Comparison of ENCODE assay signal across 18 cellular contexts in genomic region chr1:229862017-229862774, GRCh38.
A peak's percentile ranks its signal among the peaks of the same experiment; 100 is the strongest.
DNase-seq lines count a peak whose midpoint lies in the region; ATAC-seq and TF ChIP-seq lines count a peak whose summit lies in the region.
"Had no signal": no experiment of that assay in that cellular context is flagged by ENCODE, and none has a peak within 500 bp of the region (broad histone marks: within the 10 kb centered on the region; RNA-seq: fewer than 3 reads in every experiment).

No MANE protein-coding gene starts in this region.

- H3K9me3 ChIP-seq in mesodermal cell (ENCODE audit: control insufficient read depth, low read length) (no peaks in the 10 kb centered on the region), gastrocnemius medialis (no peaks in the 10 kb centered on the region)

- peak overlapping the region; percentile 57 for H3K27ac ChIP-seq in mesodermal cell (ENCODE audit: low read depth, low read length, severe bottlenecking)
- peak overlapping the region; percentile 86 to 96 (median 93) for H3K27ac ChIP-seq in gastrocnemius medialis
- H3K27ac ChIP-seq: BLaER1 treated with 17β-estradiol and CSF1 and Interleukin-3, amounts not matched to agents 10 nM and 100 nM had no signal

- DNase-seq in HT1080 (ENCODE audit: low read depth): peak; percentile 20
- DNase-seq in choroid plexus epithelial cell (ENCODE audit: low read depth): peak; percentile 13
- no peak for DNase-seq in gastrocnemius medialis
- DNase-seq in KBM-7: no peak
- no peak for DNase-seq in stimulated activated CD4-positive, alpha-beta T cell treated with anti-CD3 and anti-CD28 coated beads, Interleukin-4, amount 100 ng/mL, for 24 hours
- DNase-seq in GM10266 (ENCODE audit: extremely low spot score): no peak
- no peak for DNase-seq in NCI-H1930 (lab: John Stamatoyannopoulos, UW)
- DNase-seq: activated CD8-positive, alpha-beta memory T cell treated with anti-CD3 and anti-CD28 coated beads for 24 hours; activated naive CD4-positive, alpha-beta T cell treated with anti-CD3 and anti-CD28 coated beads, Interleukin-2, amount 10 ng/mL, durations not matched to agents 7 days and 5 days; cerebellar nuclear complex; HCEC 1CT; NCI-H1092; occipital lobe; RPMI8226; stimulated activated CD4-positive, alpha-beta T cell treated with anti-CD3 and anti-CD28 coated beads, Interleukin-2, amount 100 ng/mL, for 48 hours; stimulated activated naive B cell treated with anti-CD40 and anti-IgM and Interleukin-4, amounts not matched to agents 10 μg/mL and 1 μg/mL and 100 μg/mL, for 72 hours had no signal

- in situ Hi-C loops in gastrocnemius medialis (cut with MboI; ENCODE audit: low sequenced_read_pairs in 4 of 4) (no loop called here), KBM-7 (cut with MboI; ENCODE audit: low pct_unique_long_range_greater_than_20kb, low sequenced_read_pairs) (no loop called here)

- TF ChIP-seq POLR2A in gastrocnemius medialis (IDR thresholded peaks at IDR 0.05): no peak

- H3K4me1 ChIP-seq in mesodermal cell (ENCODE audit: control insufficient read depth, insufficient read depth, low read length, poor library complexity, severe bottlenecking): peaks cover 9% of the 10 kb centered on the region
- peaks cover 43% of the 10 kb centered on the region in 2 donors for H3K4me1 ChIP-seq in gastrocnemius medialis

- H3K36me3 ChIP-seq in mesodermal cell (ENCODE audit: control insufficient read depth, insufficient read depth, low read length): no peaks in the 10 kb centered on the region
- no peaks in the 10 kb centered on the region for H3K36me3 ChIP-seq in gastrocnemius medialis
- H3K36me3 ChIP-seq: BLaER1 treated with 17β-estradiol and CSF1 and Interleukin-3, amounts not matched to agents 10 nM and 100 nM had no signal

- intact Hi-C loops in gastrocnemius medialis (cut with DNase I; ENCODE audit: low total_unique reads): loop anchor here (2.0 to 5.0 kb wide), 2 partner anchors 17 to 205 kb away; partner anchors contain the start of gene GALNT2

- WGBS in mesodermal cell (ENCODE audit: insufficient coverage in 2 of 2), 2 experiments: 38 to 65% methylated on average over 6 to 12 of the region's 15 CpGs

- TF ChIP-seq CTCF in choroid plexus epithelial cell (conservative IDR thresholded peaks at IDR 0.05; ENCODE audit: low read depth, low read length) (no peak), gastrocnemius medialis (IDR thresholded peaks at IDR 0.05 in 4 of 5, conservative IDR thresholded peaks at IDR 0.05 in 1 of 5) (no peak), GM10266 (IDR thresholded peaks at IDR 0.05; ENCODE audit: control insufficient read depth, insufficient read depth, low read depth, missing control alignments) (no peak)

- no peaks in the 10 kb centered on the region for H3K27me3 ChIP-seq in gastrocnemius medialis
- H3K27me3 ChIP-seq: BLaER1 treated with 17β-estradiol and CSF1 and Interleukin-3, amounts not matched to agents 10 nM and 100 nM had no signal

- no peak for ATAC-seq in gastrocnemius medialis
- ATAC-seq: stimulated activated naive B cell treated with anti-CD40 and anti-IgM and Interleukin-4, amounts not matched to agents 10 μg/mL and 1 μg/mL and 100 μg/mL, for 72 hours had no signal

- H3K4me3 ChIP-seq in choroid plexus epithelial cell (ENCODE audit: low read depth, low read length) (no peak overlapping the region), mesodermal cell (ENCODE audit: extremely low read depth, insufficient read depth, low read length, poor library complexity, severe bottlenecking) (no peak overlapping the region), gastrocnemius medialis (no peak overlapping the region)
- H3K4me3 ChIP-seq: BLaER1 treated with 17β-estradiol and CSF1 and Interleukin-3, amounts not matched to agents 10 nM and 100 nM had no signal

Comparison
In these comparisons a context has a peak if more than half of its experiments do, and no peak if none do; other contexts are left out.
1. DNase-seq: peak in HT1080 (single experiment) and choroid plexus epithelial cell (single experiment); none in gastrocnemius medialis (0 of 2), KBM-7 (single experiment), stimulated activated CD4-positive, alpha-beta T cell treated with anti-CD3 and anti-CD28 coated beads, Interleukin-4, amount 100 ng/mL, for 24 hours (single experiment), GM10266 (single experiment) and NCI-H1930 (0 of 2).